In the genomic region with DNA sequence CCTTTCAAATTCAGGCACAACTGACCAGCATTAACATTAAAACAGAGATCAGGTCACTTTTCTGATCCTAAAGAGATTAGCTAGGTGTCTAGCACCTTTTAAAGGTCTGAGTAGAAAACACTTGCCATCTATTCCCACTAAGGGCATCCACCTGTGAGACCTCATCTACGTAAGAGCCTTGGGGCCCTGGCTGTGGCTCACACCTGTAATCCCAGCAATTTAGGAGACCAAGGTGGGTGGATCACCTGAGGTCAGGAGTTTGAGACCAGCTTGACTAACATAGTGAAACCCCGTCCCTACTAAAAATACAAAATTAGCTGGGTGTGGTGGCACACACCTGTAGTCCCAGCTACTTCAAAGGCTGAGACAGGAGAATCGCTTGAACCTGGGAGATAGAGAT, we compare ENCODE assay signal across 27 cellular contexts.
"Had no signal": no experiment of that assay in that cellular context is flagged by ENCODE, and none has a peak within 500 bp of the region (broad histone marks: within the 10 kb centered on the region; RNA-seq: fewer than 3 reads in every experiment).

No MANE protein-coding gene starts in this region.

- H2AFZ ChIP-seq: hepatocyte, parathyroid adenoma had no signal

- H3K36me3 ChIP-seq: adrenal gland, ascending aorta, colonic mucosa, esophagus muscularis mucosa, right lobe of liver had no signal

- H3K27ac ChIP-seq: ascending aorta, colonic mucosa, dorsolateral prefrontal cortex, esophagus muscularis mucosa, parathyroid adenoma, right lobe of liver, VCaP had no signal

- H3K79me2 ChIP-seq: parathyroid adenoma had no signal

- H3K9me3 ChIP-seq: adrenal gland, ascending aorta, colonic mucosa, esophagus muscularis mucosa, right lobe of liver had no signal

- H3K4me3 ChIP-seq: adrenal gland, ascending aorta, colonic mucosa, dorsolateral prefrontal cortex, esophagus muscularis mucosa, hepatocyte, lung, right lobe of liver, skin epidermis had no signal

- FAIRE-seq: frontal cortex had no signal

- H3K36me3 Mint-ChIP-seq: activated naive CD8-positive, alpha-beta T cell; immature natural killer cell; T-cell had no signal

- H3K4me3 Mint-ChIP-seq: activated naive CD8-positive, alpha-beta T cell; activated T-cell treated with anti-CD3 and anti-CD28 coated beads, Interleukin-2, amount 50 U/mL, for 24 hours; activated T-helper 17 cell treated with anti-CD3 and anti-CD28 coated beads, Interleukin-2, amount 50 U/mL, for 72 hours; effector memory CD8-positive, alpha-beta T cell; immature natural killer cell; stimulated activated naive B cell treated with anti-CD40 and anti-IgM and Interleukin-4, amounts not matched to agents 10 μg/mL and 1 μg/mL and 100 μg/mL, for 72 hours; T-cell; T-helper 2 cell treated with Interferon-gamma antibody and Interleukin-4, amounts not matched to agents 5 μg/mL and 100 μg/mL, for 36 hours; type B pancreatic cell had no signal

- DNase-seq: activated CD4-positive, alpha-beta T cell treated with anti-CD3 and anti-CD28 coated beads for 1 hour; activated naive CD4-positive, alpha-beta T cell; activated T-cell treated with anti-CD3 and anti-CD28 coated beads, Interleukin-2, amount 50 U/mL, for 24 hours; adrenal gland; colonic mucosa; dorsolateral prefrontal cortex; effector memory CD8-positive, alpha-beta T cell; glutamatergic neuron; immature natural killer cell; nucleus accumbens; right lobe of liver; stimulated activated CD4-positive, alpha-beta T cell treated with anti-CD3 and anti-CD28 coated beads, Interleukin-15, amount 100 ng/mL, for 24 hours; stimulated activated naive B cell treated with anti-CD40 and anti-IgM and Interleukin-4, amounts not matched to agents 10 μg/mL and 1 μg/mL and 100 μg/mL, for 72 hours; T-cell had no signal

- H3K4me1 ChIP-seq: ascending aorta, colonic mucosa, parathyroid adenoma had no signal

- H3K27me3 ChIP-seq: adrenal gland, ascending aorta, colonic mucosa, esophagus muscularis mucosa, hepatocyte, right lobe of liver had no signal

- H3K27me3 Mint-ChIP-seq: stimulated activated naive B cell treated with anti-CD40 and anti-IgM and Interleukin-4, amounts not matched to agents 10 μg/mL and 1 μg/mL and 100 μg/mL, for 72 hours; type B pancreatic cell had no signal

- H3K9me3 Mint-ChIP-seq: effector memory CD8-positive, alpha-beta T cell; immature natural killer cell; T-helper 2 cell treated with Interferon-gamma antibody and Interleukin-4, amounts not matched to agents 5 μg/mL and 100 μg/mL, for 36 hours had no signal

- H3K4me1 Mint-ChIP-seq: activated T-helper 17 cell treated with anti-CD3 and anti-CD28 coated beads, Interleukin-2, amount 50 U/mL, for 72 hours; immature natural killer cell; T-cell had no signal

- ATAC-seq: activated T-helper 17 cell treated with anti-CD3 and anti-CD28 coated beads, Interleukin-2, amount 50 U/mL, for 72 hours; effector memory CD8-positive, alpha-beta T cell; left lobe of liver; right lobe of liver; stimulated activated naive B cell treated with anti-CD40 and anti-IgM and Interleukin-4, amounts not matched to agents 10 μg/mL and 1 μg/mL and 100 μg/mL, for 72 hours; T-cell had no signal

- H3K27ac Mint-ChIP-seq: activated naive CD8-positive, alpha-beta T cell; activated T-cell treated with anti-CD3 and anti-CD28 coated beads, Interleukin-2, amount 50 U/mL, for 24 hours; activated T-helper 17 cell treated with anti-CD3 and anti-CD28 coated beads, Interleukin-2, amount 50 U/mL, for 72 hours; effector memory CD8-positive, alpha-beta T cell; immature natural killer cell; T-cell; T-helper 2 cell treated with Interferon-gamma antibody and Interleukin-4, amounts not matched to agents 5 μg/mL and 100 μg/mL, for 36 hours had no signal

- H3K9ac ChIP-seq: parathyroid adenoma had no signal
